Comparison of ENCODE assay signal across 19 cellular contexts in the genomic region with DNA sequence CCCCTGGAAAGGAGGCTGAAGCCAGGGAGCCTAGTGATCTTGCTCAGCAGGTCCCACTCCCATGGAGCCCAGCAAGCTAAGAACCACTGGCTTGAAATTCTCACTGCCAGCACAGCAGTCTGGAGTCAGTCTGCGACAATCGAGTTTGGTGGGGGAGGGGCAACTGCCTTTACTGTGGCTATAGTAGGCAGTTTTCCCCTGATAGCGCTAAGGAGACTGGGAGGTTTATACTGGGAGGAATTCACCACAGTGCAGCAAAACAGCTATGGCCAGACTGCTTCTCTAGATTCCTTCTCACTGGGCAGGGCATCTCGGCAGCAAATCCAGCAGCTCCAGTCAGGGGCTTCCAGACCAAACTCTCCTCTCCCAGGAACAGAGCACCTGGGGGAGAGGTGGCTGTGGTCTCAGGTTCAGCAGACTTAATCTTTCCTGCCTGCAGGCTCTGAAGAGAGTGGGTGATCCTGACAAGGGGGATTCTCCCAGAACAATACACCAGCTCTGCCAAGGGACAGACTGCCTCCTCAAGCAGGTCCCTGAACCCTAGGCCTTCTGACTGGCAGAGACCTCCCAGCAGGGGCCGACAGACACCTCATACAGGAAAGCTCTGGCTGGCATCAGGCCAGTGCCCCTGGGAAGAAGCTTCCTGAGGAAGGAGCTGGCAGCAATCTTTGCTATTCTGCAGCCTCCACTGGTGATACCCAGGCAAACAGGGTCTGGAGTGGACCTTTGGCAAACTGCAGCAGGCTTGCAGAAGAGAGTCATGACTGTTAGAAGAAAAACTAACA.
"Had no signal": no experiment of that assay in that cellular context is flagged by ENCODE, and none has a peak within 500 bp of the region (broad histone marks: within the 10 kb centered on the region; RNA-seq: fewer than 3 reads in every experiment).

No MANE protein-coding gene starts in this region.

- H3K36me3 Mint-ChIP-seq: memory B cell had no signal

- ATAC-seq: esophagus mucosa, left lung, pancreas had no signal

- H3K4me1 ChIP-seq: adrenal gland, left lung, pancreas, testis had no signal

- H3K27ac ChIP-seq: adrenal gland, left lung, pancreas, testis had no signal

- FAIRE-seq: endometrium, pancreas, urothelium cell line had no signal

- H3K4me1 Mint-ChIP-seq: activated B cell treated with CpG ODN at 0.5 μM for 24 hours; activated CD4-positive, alpha-beta T cell treated with anti-CD3 and anti-CD28 coated beads, Interleukin-2, amount 10 ng/mL, durations not matched to agents 7 days and 5 days; central memory CD8-positive, alpha-beta T cell; memory B cell; neural crest cell had no signal

- H3K4me3 ChIP-seq: adrenal gland, left lung, pancreas, testis had no signal

- H3K4me3 Mint-ChIP-seq: activated B cell treated with CpG ODN at 0.5 μM for 24 hours; activated CD4-positive, alpha-beta T cell treated with anti-CD3 and anti-CD28 coated beads, Interleukin-2, amount 10 ng/mL, durations not matched to agents 7 days and 5 days; central memory CD8-positive, alpha-beta T cell; dendritic cell treated with granulocyte-macrophage colony-stimulating factor and Interleukin-4, amounts not matched to agents 40 ng/mL and 50 ng/mL, for 4 days; memory B cell; neural crest cell; stimulated activated naive CD8-positive, alpha-beta T cell treated with anti-CD3 and anti-CD28 coated beads, Interleukin-15, Interleukin-2, amounts not matched to agents 100 ng/mL and 50 ng/mL, for 24 hours; T-helper 1 cell treated with Interleukin-12 subunit alpha and Interleukin-12 subunit beta and Interleukin-4 antibody, amounts not matched to agents 30 μg/mL and 1 μg/mL, for 36 hours had no signal

- DNase-seq: activated B cell treated with CpG ODN at 0.5 μM for 24 hours; activated CD4-positive, alpha-beta T cell treated with anti-CD3 and anti-CD28 coated beads, Interleukin-2, amount 10 ng/mL, durations not matched to agents 7 days and 5 days; activated naive CD4-positive, alpha-beta T cell treated with anti-CD3 and anti-CD28 coated beads, Interleukin-2, amount 50 U/mL, for 16 hours; adrenal gland; left lung; retina; stimulated activated CD4-positive, alpha-beta T cell treated with anti-CD3 and anti-CD28 coated beads, Interleukin-15, amount 100 ng/mL, for 24 hours; stimulated activated CD4-positive, alpha-beta T cell treated with anti-CD3 and anti-CD28 coated beads, Interleukin-4, amount 100 ng/mL, for 24 hours; testis had no signal

- H3K36me3 ChIP-seq: adrenal gland, left lung, pancreas had no signal

- H3K27me3 ChIP-seq: adrenal gland, left lung, pancreas, testis had no signal

- H3K9me3 ChIP-seq: adrenal gland, pancreas, testis had no signal

- H3K27ac Mint-ChIP-seq: activated B cell treated with CpG ODN at 0.5 μM for 24 hours; activated CD4-positive, alpha-beta T cell treated with anti-CD3 and anti-CD28 coated beads, Interleukin-2, amount 10 ng/mL, durations not matched to agents 7 days and 5 days; dendritic cell treated with granulocyte-macrophage colony-stimulating factor and Interleukin-4, amounts not matched to agents 40 ng/mL and 50 ng/mL, for 4 days; memory B cell; stimulated activated naive CD8-positive, alpha-beta T cell treated with anti-CD3 and anti-CD28 coated beads, Interleukin-15, Interleukin-2, amounts not matched to agents 100 ng/mL and 50 ng/mL, for 24 hours; T-helper 1 cell treated with Interleukin-12 subunit alpha and Interleukin-12 subunit beta and Interleukin-4 antibody, amounts not matched to agents 30 μg/mL and 1 μg/mL, for 36 hours had no signal

- H3K27me3 Mint-ChIP-seq: activated B cell treated with CpG ODN at 0.5 μM for 24 hours; activated CD4-positive, alpha-beta T cell treated with anti-CD3 and anti-CD28 coated beads, Interleukin-2, amount 10 ng/mL, durations not matched to agents 7 days and 5 days; central memory CD8-positive, alpha-beta T cell; dendritic cell treated with granulocyte-macrophage colony-stimulating factor and Interleukin-4, amounts not matched to agents 40 ng/mL and 50 ng/mL, for 4 days; memory B cell; stimulated activated naive CD8-positive, alpha-beta T cell treated with anti-CD3 and anti-CD28 coated beads, Interleukin-15, Interleukin-2, amounts not matched to agents 100 ng/mL and 50 ng/mL, for 24 hours had no signal
